Comparison of ENCODE assay signal across 10 cellular contexts in genomic region chr3:76024640-76025039, GRCh38.
A peak's percentile ranks its signal among the peaks of the same experiment; 100 is the strongest.
DNase-seq lines count a peak whose midpoint lies in the region; ATAC-seq, FAIRE-seq and TF ChIP-seq lines count a peak whose summit lies in the region.
"Had no signal": no experiment of that assay in that cellular context is flagged by ENCODE, and none has a peak within 500 bp of the region (broad histone marks: within the 10 kb centered on the region; RNA-seq: fewer than 3 reads in every experiment).

No MANE protein-coding gene starts in this region.

- ATAC-seq in GM18517 (IDR thresholded peaks at IDR 0.05; ENCODE audit: unreplicated experiment) (no peak), HG02642 (IDR thresholded peaks at IDR 0.05; ENCODE audit: poor library complexity, unreplicated experiment) (no peak), HG02938 (IDR thresholded peaks at IDR 0.05; ENCODE audit: unreplicated experiment) (no peak)

- H3K79me2 ChIP-seq in Karpas-422 (ENCODE audit: low read length) (no peaks in the 10 kb centered on the region), astrocyte (ENCODE audit: insufficient read depth, low read length) (no peaks in the 10 kb centered on the region)

- no peaks in the 10 kb centered on the region for H3K4me1 Mint-ChIP-seq in astrocyte (ENCODE audit: low read depth, unreplicated experiment)
- H3K4me1 Mint-ChIP-seq: memory B cell had no signal

- no peak overlapping the region for H3K27ac Mint-ChIP-seq in astrocyte (ENCODE audit: unreplicated experiment)
- H3K27ac Mint-ChIP-seq: memory B cell; T-helper 1 cell treated with Interleukin-12 subunit alpha and Interleukin-12 subunit beta and Interleukin-4 antibody, amounts not matched to agents 30 μg/mL and 1 μg/mL, for 36 hours had no signal

- H3K9me3 ChIP-seq in Karpas-422 (ENCODE audit: low read length) (no peaks in the 10 kb centered on the region), astrocyte (ENCODE audit: insufficient read depth, low read depth, low read length) (no peaks in the 10 kb centered on the region), liver (ENCODE audit: control insufficient read depth in 4 of 4, low read length in 3 of 4) (no peaks in the 10 kb centered on the region)

- TF ChIP-seq RAD21 in liver (IDR thresholded peaks at IDR 0.05) = peak; percentile 76 to 79

- H3K36me3 ChIP-seq in Karpas-422 (ENCODE audit: insufficient read depth, low read length) (no peaks in the 10 kb centered on the region), astrocyte (ENCODE audit: insufficient read depth, low read length) (no peaks in the 10 kb centered on the region), liver (ENCODE audit: control insufficient read depth in 4 of 4, insufficient read depth in 3 of 4, low read depth in 1 of 4, low read length in 3 of 4) (no peaks in the 10 kb centered on the region)

- H2AFZ ChIP-seq in Karpas-422 (ENCODE audit: low read length) = no peak overlapping the region
- H2AFZ ChIP-seq in astrocyte (ENCODE audit: low read depth, low read length) = no peak overlapping the region

- no peak overlapping the region for H3K4me3 ChIP-seq in Karpas-422 (ENCODE audit: low read length)
- no peak overlapping the region for H3K4me3 ChIP-seq in astrocyte (ENCODE audit: insufficient read depth, low read depth, low read length)
- no peak overlapping the region for H3K4me3 ChIP-seq in liver (ENCODE audit: low read depth in 1 of 3, low read length in 3 of 3)

- H3K27me3 Mint-ChIP-seq in astrocyte (ENCODE audit: low read depth, unreplicated experiment) = no peaks in the 10 kb centered on the region
- H3K27me3 Mint-ChIP-seq: memory B cell had no signal

- H3K27me3 ChIP-seq in Karpas-422 (ENCODE audit: low read length) (no peaks in the 10 kb centered on the region), astrocyte (ENCODE audit: insufficient read depth, low read length) (no peaks in the 10 kb centered on the region), liver (ENCODE audit: control insufficient read depth in 4 of 4, insufficient read depth in 4 of 4, low read length in 3 of 4) (no peaks in the 10 kb centered on the region)

- H3K27ac ChIP-seq in Karpas-422 (ENCODE audit: low read length) (no peak overlapping the region), astrocyte (ENCODE audit: low read depth, low read length) (no peak overlapping the region), liver (ENCODE audit: low read depth in 1 of 2, low read length in 2 of 2) (no peak overlapping the region)

- H3K36me3 Mint-ChIP-seq in astrocyte (ENCODE audit: low read depth, unreplicated experiment) = no peaks in the 10 kb centered on the region
- H3K36me3 Mint-ChIP-seq: memory B cell had no signal

- WGBS in liver = 27% methylated on average over 2 of the region's 2 CpGs

- no peaks in the 10 kb centered on the region for H3K9me3 Mint-ChIP-seq in astrocyte (ENCODE audit: unreplicated experiment)

- peak; percentile 87 for FAIRE-seq in D721Med (lab: Jason Lieb, UNC)
- FAIRE-seq in astrocyte (lab: Jason Lieb, UNC) = no peak

- no peak overlapping the region for H3K4me3 Mint-ChIP-seq in astrocyte (ENCODE audit: unreplicated experiment)
- H3K4me3 Mint-ChIP-seq: memory B cell; T-helper 1 cell treated with Interleukin-12 subunit alpha and Interleukin-12 subunit beta and Interleukin-4 antibody, amounts not matched to agents 30 μg/mL and 1 μg/mL, for 36 hours had no signal

- no peaks in the 10 kb centered on the region for H4K20me1 ChIP-seq in Karpas-422 (ENCODE audit: insufficient read depth, low read depth, low read length)
- H4K20me1 ChIP-seq in astrocyte (ENCODE audit: insufficient read depth, low read length) = no peaks in the 10 kb centered on the region

- TF ChIP-seq CTCF in D721Med (IDR thresholded peaks at IDR 0.05; ENCODE audit: insufficient read depth, missing control alignments) (peak; percentile 48), astrocyte (IDR thresholded peaks at IDR 0.05; ENCODE audit: insufficient read depth, low read depth, low read length) (peak; percentile 49), liver (IDR thresholded peaks at IDR 0.05; ENCODE audit: low read depth, low read length, missing input control) (peak; percentile 49)

- H3K4me1 ChIP-seq in Karpas-422 (ENCODE audit: low read length) (no peaks in the 10 kb centered on the region), astrocyte (ENCODE audit: insufficient read depth, low read length) (no peaks in the 10 kb centered on the region), liver (ENCODE audit: control insufficient read depth in 4 of 4, insufficient read depth in 4 of 4, low read length in 3 of 4) (no peaks in the 10 kb centered on the region)

- H3K4me2 ChIP-seq in Karpas-422 (ENCODE audit: low read depth, low read length, poor library complexity, severe bottlenecking) = no peak overlapping the region
- no peak overlapping the region for H3K4me2 ChIP-seq in astrocyte (ENCODE audit: low read length)

- DNase-seq in D721Med (ENCODE audit: insufficient read length, low spot score) (no peak), Karpas-422 (peak; percentile 69), astrocyte (ENCODE audit: low read depth) (peak; percentile 16), NCI-H1694 (lab: John Stamatoyannopoulos, UW) (no peak)

- H3K9ac ChIP-seq in Karpas-422 (ENCODE audit: low read length) (no peak overlapping the region), astrocyte (ENCODE audit: low read length) (no peak overlapping the region), liver (ENCODE audit: low read depth in 1 of 2, low read length in 2 of 2) (no peak overlapping the region)

- no peaks in the 10 kb centered on the region for H3K9me2 ChIP-seq in Karpas-422 (replicated peaks; ENCODE audit: insufficient read depth, low read length)

TF ChIP-seq in liver, 16 proteins besides CTCF, POLR2A, EP300 and RAD21:
- TF ChIP-seq SP1 (IDR thresholded peaks at IDR 0.05) = no peak
- TF ChIP-seq EGR1 (IDR thresholded peaks at IDR 0.05; ENCODE audit: low read depth in 2 of 2) = no peak
- no peak for TF ChIP-seq GABPA (IDR thresholded peaks at IDR 0.05 in 1 of 2, conservative IDR thresholded peaks at IDR 0.05 in 1 of 2)
- TF ChIP-seq HNF4A (conservative IDR thresholded peaks at IDR 0.05) = no peak
- TF ChIP-seq YY1 (IDR thresholded peaks at IDR 0.05) = no peak

Comparison
In these comparisons a context has a peak if more than half of its experiments do, and no peak if none do; other contexts are left out.
1. DNase-seq: peak in Karpas-422 (single experiment) and astrocyte (single experiment); none in D721Med (single experiment) and NCI-H1694 (single experiment).
2. Peak in every context shown above with its lines, with median percentiles within 50 percentile points of each other: CTCF ChIP-seq.